In genomic region chr1:95117207-95118018, GRCh38 we compare ENCODE assay signal across 9 cellular contexts. TPM values are rescaled to one million over a fixed set of nuclear protein-coding genes. Genes with fewer than 3 reads are reported as not detected.
DNase-seq lines count a peak whose midpoint lies in the region; ATAC-seq, FAIRE-seq and TF ChIP-seq lines count a peak whose summit lies in the region.
"Had no signal": no experiment of that assay in that cellular context is flagged by ENCODE, and none has a peak within 500 bp of the region (broad histone marks: within the 10 kb centered on the region; RNA-seq: fewer than 3 reads in every experiment).

TLCD4 (plus strand) TSS chr1:95117355; CDS start chr1:95143902, 26,547 bp downstream.

- H3K4me3 ChIP-seq in endothelial cell of umbilical vein (replicated peaks in 1 of 3; ENCODE audit: insufficient read depth in 1 of 3, low read depth in 1 of 3, low read length in 3 of 3): peak within 1 kb of the TSS; percentile 4 to 57 (median 38)
- peak within 1 kb of the TSS; percentile 48 for H3K4me3 ChIP-seq in mononuclear cell (ENCODE audit: low read length)
- peak within 1 kb of the TSS; percentile 87 for H3K4me3 ChIP-seq in stomach smooth muscle (ENCODE audit: low read length in 2 of 2)

- DNase-seq in NCI-H187 (lab: John Stamatoyannopoulos, UW) (peak; percentile 37 to 51), NCI-H187 treated with DMSO at 0.1 percent for 48 hours (lab: John Stamatoyannopoulos, UW) (no peak), NCI-H446 (lab: John Stamatoyannopoulos, UW) (peak; percentile 38 to 65), endothelial cell of umbilical vein (ENCODE audit: low read depth, low spot score) (no peak)
- DNase-seq in activated CD8-positive, alpha-beta memory T cell treated with anti-CD3 and anti-CD28 coated beads for 48 hours (ENCODE audit: low read depth in 2 of 3, low spot score in 2 of 3): peak in 2 of 3 experiments; percentile 1 to 20
- DNase-seq: DND-41 had no signal

- H3K27ac ChIP-seq in endothelial cell of umbilical vein (ENCODE audit: insufficient read depth, low read depth, low read length): no peak within 1 kb of the TSS
- peak within 1 kb of the TSS; percentile 55 for H3K27ac ChIP-seq in stomach smooth muscle (ENCODE audit: low read length)

- H2AFZ ChIP-seq in endothelial cell of umbilical vein (ENCODE audit: low read depth, low read length): peak within 1 kb of the TSS; percentile 36

- intact Hi-C loops in endothelial cell of umbilical vein (cut with micrococcal nuclease): loop anchor here (1.0 to 10.0 kb wide), 3 partner anchors 30 to 117 kb away; partner anchors contain the start of genes ALG14 and RWDD3

- TF ChIP-seq CTCF in endothelial cell of umbilical vein (IDR thresholded peaks at IDR 0.05; ENCODE audit: extremely low read depth in 1 of 2, insufficient read depth in 1 of 2, low read depth in 1 of 2, low read length in 2 of 2): no peak

- peak within 1 kb of the TSS; percentile 65 for H3K4me2 ChIP-seq in endothelial cell of umbilical vein (ENCODE audit: insufficient read depth, low read length)

- H3K4me1 ChIP-seq in endothelial cell of umbilical vein (ENCODE audit: control insufficient read depth, extremely low read depth, insufficient read depth, low read length): no peaks in the 10 kb centered on the region
- peaks cover 15% of the 10 kb centered on the region for H3K4me1 ChIP-seq in mononuclear cell (ENCODE audit: insufficient read depth, low read length)
- H3K4me1 ChIP-seq in stomach smooth muscle (ENCODE audit: control insufficient read depth, insufficient read depth, low read length): peaks cover 8% of the 10 kb centered on the region

- no peaks in the 10 kb centered on the region for H3K9me1 ChIP-seq in endothelial cell of umbilical vein (replicated peaks; ENCODE audit: control insufficient read depth, extremely low read depth, insufficient read depth, low read length)

- CTCF ChIA-PET in endothelial cell of umbilical vein (lab: Charles Lee): interaction anchor here (0.8 to 3.8 kb wide), 12 partner anchors 8 to 636 kb away, joined by 3 to 30 read pairs (median 4); partner anchors contain the start of genes ALG14 and RWDD3

- peaks cover 26 to 32% of the 10 kb centered on the region in 2 experiments for H3K27me3 ChIP-seq in endothelial cell of umbilical vein (ENCODE audit: control insufficient read depth in 2 of 2, insufficient read depth in 2 of 2, low read length in 2 of 2)
- peaks cover 65% of the 10 kb centered on the region for H3K27me3 ChIP-seq in mononuclear cell (ENCODE audit: insufficient read depth, low read length)
- H3K27me3 ChIP-seq in stomach smooth muscle (ENCODE audit: control insufficient read depth in 1 of 2, insufficient read depth in 2 of 2, low read length in 2 of 2): no peaks in the 10 kb centered on the region

- H3K79me2 ChIP-seq in endothelial cell of umbilical vein (ENCODE audit: control insufficient read depth, insufficient read depth, low read length): no peaks in the 10 kb centered on the region

- no peaks in the 10 kb centered on the region for H3K36me3 ChIP-seq in endothelial cell of umbilical vein (ENCODE audit: control insufficient read depth in 2 of 2, extremely low read depth in 1 of 2, insufficient read depth in 2 of 2, low read length in 2 of 2)
- H3K36me3 ChIP-seq in stomach smooth muscle (ENCODE audit: control insufficient read depth in 2 of 2, insufficient read depth in 2 of 2, low read length in 2 of 2): no peaks in the 10 kb centered on the region

- dilution Hi-C loops in endothelial cell of umbilical vein (cut with MboI; ENCODE audit: extremely low pct_ligation_motif_present, low sequenced_read_pairs): no loop called here

- no TSS peak for BruUV-seq in endothelial cell of umbilical vein (replicated peaks; lab: Mats Ljungman, UMichigan)

- H3K9me3 ChIP-seq in endothelial cell of umbilical vein (replicated peaks; ENCODE audit: control insufficient read depth, insufficient read depth, low read length) (no peaks in the 10 kb centered on the region), mononuclear cell (ENCODE audit: low read depth, low read length) (no peaks in the 10 kb centered on the region), stomach smooth muscle (ENCODE audit: control insufficient read depth in 2 of 2, low read length in 2 of 2) (no peaks in the 10 kb centered on the region)

- FAIRE-seq in endothelial cell of umbilical vein (lab: Jason Lieb, UNC): peak; percentile 12

- TF ChIP-seq POLR2A in endothelial cell of umbilical vein (IDR thresholded peaks at IDR 0.05; ENCODE audit: low read depth, low read length): no peak

- POLR2A ChIA-PET in endothelial cell of umbilical vein (lab: Charles Lee): no interaction called here

- no peaks in the 10 kb centered on the region for H4K20me1 ChIP-seq in endothelial cell of umbilical vein (replicated peaks; ENCODE audit: control insufficient read depth, extremely low read depth, insufficient read depth, low read length)

- ATAC-seq in HG02973 (IDR thresholded peaks at IDR 0.05; ENCODE audit: unreplicated experiment): peak; percentile 52

- H3K9ac ChIP-seq in endothelial cell of umbilical vein (replicated peaks; ENCODE audit: extremely low read depth, insufficient read depth, low read length) (no peak within 1 kb of the TSS), stomach smooth muscle (ENCODE audit: low read length in 2 of 2) (peak within 1 kb of the TSS; percentile 72 to 73)

TF ChIP-seq in endothelial cell of umbilical vein, 7 proteins besides CTCF, POLR2A, EP300 and RAD21:
- TF ChIP-seq FOS (IDR thresholded peaks at IDR 0.05; ENCODE audit: borderline replicate concordance, insufficient read depth, low read length) (no peak), MAX (IDR thresholded peaks at IDR 0.05; ENCODE audit: insufficient read depth, insufficient read length) (no peak), EZH2 (IDR thresholded peaks at IDR 0.05; ENCODE audit: borderline replicate concordance, low read depth, low read length, severe bottlenecking) (peak; percentile 90)

RNA-seq across cellular contexts. Expression of gene TLCD4, which starts in this region (rescaled TPM):
- total RNA-seq in endothelial cell of umbilical vein (0.07 and 0.51 TPM in 2 replicates), mononuclear cell (0.21 TPM)
- polyA plus RNA-seq in endothelial cell of umbilical vein: 0.05 and 0.11 TPM in 2 replicates
- polyA plus RNA-seq in endothelial cell of umbilical vein (2011; cell fraction: cytosol; rRNA removed): 0.06 TPM in 2 replicates
- 0.11 and 0.15 TPM in 2 replicates for polyA plus RNA-seq in endothelial cell of umbilical vein (2011; cell fraction: nucleus; rRNA removed)
- polyA plus RNA-seq in endothelial cell of umbilical vein (2012): 0.03 TPM in 1 of 2 replicates, not detected in the other
- 0.13 and 0.34 TPM in 2 replicates for polyA minus RNA-seq in endothelial cell of umbilical vein
- polyA minus RNA-seq in endothelial cell of umbilical vein (2011; cell fraction: cytosol; rRNA and poly(A)+ RNA removed): 6.0 TPM
- 0.14 and 0.96 TPM in 2 replicates for polyA minus RNA-seq in endothelial cell of umbilical vein (2011; cell fraction: nucleus; rRNA and poly(A)+ RNA removed)

Comparison
In these comparisons a context has a peak if more than half of its experiments do, and no peak if none do; other contexts are left out.
1. DNase-seq: peak in NCI-H187 (2 of 2), NCI-H446 (2 of 2) and activated CD8-positive, alpha-beta memory T cell treated with anti-CD3 and anti-CD28 coated beads for 48 hours (2 of 3); none in NCI-H187 treated with DMSO at 0.1 percent for 48 hours (single experiment) and endothelial cell of umbilical vein (single experiment).
2. Peak in every context shown above with its lines, with median percentiles within 50 percentile points of each other: H3K4me3 ChIP-seq.